ENCODE assay signal across 13 cellular contexts in the genomic region with DNA sequence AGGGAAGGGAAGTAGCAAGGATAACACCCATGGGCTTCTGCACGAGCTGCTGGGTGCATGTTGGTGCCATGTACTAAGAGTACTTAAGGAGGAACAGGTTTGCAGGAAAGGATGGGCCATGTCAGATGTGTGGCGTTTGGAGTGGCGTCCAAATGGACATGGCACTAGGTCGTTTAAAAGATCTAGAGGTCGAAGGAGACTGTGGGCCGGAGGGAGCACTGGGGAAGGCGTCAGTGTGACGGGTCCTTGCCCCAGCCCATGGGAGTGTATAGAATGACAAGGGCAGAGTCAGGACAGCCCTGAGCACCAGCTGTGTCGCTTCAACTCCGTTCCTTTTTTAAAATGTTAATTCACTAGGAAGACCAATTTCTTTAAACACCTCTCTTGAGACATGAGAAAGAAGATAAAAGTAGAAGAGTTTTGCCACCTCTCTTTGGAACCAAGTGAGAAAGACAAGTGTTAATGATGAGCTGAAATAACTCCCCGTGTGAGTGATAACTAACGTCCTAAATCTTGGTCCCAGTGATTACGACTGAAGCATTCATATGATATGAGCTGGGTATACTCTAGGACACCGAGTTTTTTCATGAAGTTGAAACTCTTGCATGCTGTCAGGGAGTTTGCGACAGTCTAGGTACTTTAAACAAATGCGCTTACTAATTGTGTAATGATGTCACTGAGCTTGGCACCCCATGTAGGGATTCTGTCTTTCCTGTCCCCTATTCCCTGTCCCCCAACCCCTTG. TPM values are rescaled to one million over a fixed set of nuclear protein-coding genes. Genes with fewer than 3 reads are reported as not detected.
A peak's percentile ranks its signal among the peaks of the same experiment; 100 is the strongest.
DNase-seq lines count a peak whose midpoint lies in the region; ATAC-seq and TF ChIP-seq lines count a peak whose summit lies in the region.
"Had no signal": no experiment of that assay in that cellular context is flagged by ENCODE, and none has a peak within 500 bp of the region (broad histone marks: within the 10 kb centered on the region; RNA-seq: fewer than 3 reads in every experiment).

No MANE protein-coding gene starts in this region.

- peaks cover 27 to 52% (median 47%) of the 10 kb centered on the region in 4 donors for H3K36me3 ChIP-seq in stomach
- H3K36me3 ChIP-seq: ovary had no signal

- no peaks in the 10 kb centered on the region for H3K9me3 Mint-ChIP-seq in HFFc6

- intact Hi-C loops in stomach (cut with DNase I; ENCODE audit: low total_unique reads) (no loop called here), sciatic nerve (cut with DNase I) (loop anchor here (5.0 kb wide), 1 partner anchor 422 kb away; no protein-coding TSS in a partner anchor)

- H3K4me1 Mint-ChIP-seq in HFFc6 (ENCODE audit: low read depth): peaks cover 36% of the 10 kb centered on the region

- ATAC-seq in GM21529 (IDR thresholded peaks at IDR 0.05; ENCODE audit: unreplicated experiment): no peak
- ATAC-seq in sciatic nerve: no peak
- ATAC-seq: GM12878 had no signal

- H3K4me3 Mint-ChIP-seq in HFFc6: peak overlapping the region; percentile 77

- peaks cover 17 to 44% (median 28%) of the 10 kb centered on the region in 4 donors for H3K4me1 ChIP-seq in stomach

- no peaks in the 10 kb centered on the region for H3K9me3 ChIP-seq in stomach
- H3K9me3 ChIP-seq: body of pancreas, ovary had no signal

- no peaks in the 10 kb centered on the region; the same call in none of the 2 replicates for H3K27me3 Mint-ChIP-seq in HFFc6 (ENCODE audit: insufficient read depth)

- no peak for TF ChIP-seq POLR2A in stomach (IDR thresholded peaks at IDR 0.05)

- peak overlapping the region; percentile 23 for H3K4me3 ChIP-seq in coronary artery
- no peak overlapping the region for H3K4me3 ChIP-seq in stomach
- H3K4me3 ChIP-seq: body of pancreas, GM12878, K562, ovary had no signal

- peak overlapping the region; percentile 84 for H3K27ac Mint-ChIP-seq in HFFc6

- 0 out of 2 replicates have a peak, but pooled peaks cover 13% of the 10 kb centered on the region for H3K36me3 Mint-ChIP-seq in HFFc6 (ENCODE audit: low read depth)

- TF ChIP-seq EP300 in stomach (IDR thresholded peaks at IDR 0.05): no peak

- H3K27me3 ChIP-seq in stomach: no peaks in the 10 kb centered on the region
- H3K27me3 ChIP-seq: body of pancreas, ovary had no signal

- peak overlapping the region; percentile 49 to 81 for H3K27ac ChIP-seq in coronary artery
- H3K27ac ChIP-seq in stomach: peak overlapping the region in 4 of 5 donors; percentile 46 to 66 (median 50)
- H3K27ac ChIP-seq: ovary had no signal

- WGBS in stomach, 5 donors: 81 to 88% (median 87%) methylated on average over 16 of the region's 16 CpGs

- TF ChIP-seq CTCF in HFFc6 (IDR thresholded peaks at IDR 0.05) (no peak), coronary artery (IDR thresholded peaks at IDR 0.05) (no peak), stomach (IDR thresholded peaks at IDR 0.05) (no peak)

- DNase-seq in HFFc6 (no peak), coronary artery (ENCODE audit: low spot score) (no peak), left kidney (ENCODE audit: low read depth, low spot score) (peak; percentile 32), stomach (no peak), NCI-H187 (lab: John Stamatoyannopoulos, UW) (no peak), sciatic nerve (ENCODE audit: low spot score) (no peak), SKM-1 (lab: John Stamatoyannopoulos, UW; ENCODE audit: unreplicated experiment) (no peak)
- DNase-seq: activated T-cell treated with anti-CD3 and anti-CD28 coated beads, Interleukin-2, amount 50 U/mL, for 48 hours had no signal

RNA-seq across cellular contexts. Expression of a gene that starts 23.8 kb away (rescaled TPM):
- 1 to 10 TPM; 3.4 to 5.3 (median 4.4) TPM for total RNA-seq in HFFc6 (2021; fragmentation: NEBNext Ultra II Directional; extraction: Animal tissue kit (Norgen Biotek cat#: 25700))
- total RNA-seq in stomach (100 to 1,000 TPM in 1 of 5 donors, 10 to 100 TPM in 3, 1 to 10 TPM in 1; 4.2 to 106 (median 21.1) TPM), sciatic nerve (16.0 TPM)
- polyA plus RNA-seq in stomach: 1 to 10 TPM; 5.0 to 5.8 (median 5.1) TPM
